Comparison of ENCODE assay signal across 5 cellular contexts in the genomic region with DNA sequence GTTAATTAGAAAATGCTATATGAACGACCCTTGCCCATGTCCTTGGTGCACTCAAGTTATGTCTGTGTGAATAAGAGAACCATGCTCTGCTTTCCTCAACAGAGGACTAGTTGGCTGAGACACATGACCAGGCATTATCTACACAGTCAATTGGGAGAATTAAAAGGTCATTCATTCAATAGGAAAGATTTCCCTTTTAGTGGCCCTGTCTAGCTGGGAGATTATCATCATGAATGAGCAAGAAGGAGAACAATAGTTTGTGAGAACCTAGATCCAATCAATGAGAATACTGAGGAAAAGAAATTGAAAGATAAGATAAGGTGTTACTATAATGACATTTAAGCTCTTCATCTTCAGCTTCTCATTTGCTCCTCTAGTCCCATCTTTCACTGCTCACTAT.
"Had no signal": no experiment of that assay in that cellular context is flagged by ENCODE, and none has a peak within 500 bp of the region (broad histone marks: within the 10 kb centered on the region; RNA-seq: fewer than 3 reads in every experiment).

No MANE protein-coding gene starts in this region.

- H3K4me3 Mint-ChIP-seq: GM23338, H9 had no signal

- H3K27ac Mint-ChIP-seq: GM23338, H9 had no signal

- H2AFZ ChIP-seq: GM23338 had no signal

- H3K4me3 ChIP-seq: GM23338, K562 had no signal

- DNase-seq: H9, HCEC 1CT, IMR-90 had no signal

- H3K4me2 ChIP-seq: GM23338 had no signal
